8 cellular contexts compared by ENCODE assay signal in the genomic region with DNA sequence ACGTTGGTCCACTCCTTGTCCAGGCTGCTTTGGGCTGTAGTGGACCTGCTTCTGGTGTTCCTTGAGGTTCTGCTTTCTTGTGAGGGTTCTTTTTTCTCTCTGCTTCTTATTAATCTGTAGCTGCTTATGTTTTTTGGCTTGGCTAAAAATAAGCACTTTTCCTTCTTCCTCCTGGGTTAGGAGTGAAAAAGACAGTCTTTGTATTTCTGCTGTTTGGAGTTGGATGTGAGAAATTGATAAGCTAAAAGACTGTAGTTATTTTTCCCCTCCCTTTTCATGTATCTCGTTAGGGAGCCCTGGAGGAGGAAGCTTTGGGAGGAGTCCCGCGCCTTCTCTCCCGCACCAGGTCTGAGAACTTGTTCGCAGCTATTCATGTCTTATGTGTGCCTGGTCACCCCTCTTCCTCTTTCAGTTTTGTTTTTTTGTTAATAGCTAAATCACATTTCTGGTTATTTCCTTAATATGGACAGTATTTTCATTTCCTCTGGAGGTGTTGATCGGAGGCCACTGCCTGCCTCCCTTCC.
DNase-seq lines count a peak whose midpoint lies in the region; ATAC-seq, FAIRE-seq and TF ChIP-seq lines count a peak whose summit lies in the region.
"Had no signal": no experiment of that assay in that cellular context is flagged by ENCODE, and none has a peak within 500 bp of the region (broad histone marks: within the 10 kb centered on the region; RNA-seq: fewer than 3 reads in every experiment).

No MANE protein-coding gene starts in this region.

- CTCF ChIA-PET in GM12878 (lab: Yijun Ruan, JAX): interaction anchor here (0.6 to 2.8 kb wide), 9 partner anchors 12 to 284 kb away, joined by 3 to 18 read pairs (median 5); no protein-coding TSS in a partner anchor

- SMC1A ChIA-PET in GM12878 (lab: Charles Lee; ENCODE audit: uncharacterized antibody, unreplicated experiment): interaction anchor here (0.8 to 3.4 kb wide), 17 partner anchors 9 to 76 kb away, joined by 3 to 22 read pairs (median 4); no protein-coding TSS in a partner anchor

- no peaks in the 10 kb centered on the region for H4K20me1 ChIP-seq in GM12878 (ENCODE audit: control insufficient read depth, insufficient read depth)

- no peak for TF ChIP-seq EP300 in GM12878 (IDR thresholded peaks at IDR 0.05; ENCODE audit: borderline replicate concordance in 1 of 2, control insufficient read depth in 1 of 2, low read depth in 2 of 2, low read length in 2 of 2)

- H3K79me2 ChIP-seq in GM12878 (ENCODE audit: control insufficient read depth, insufficient read depth, low read length): peaks cover 15% of the 10 kb centered on the region

- RAD21 ChIA-PET in GM12878 (lab: Charles Lee; ENCODE audit: unreplicated experiment): interaction anchor here (0.6 to 3.9 kb wide), 9 partner anchors 9 to 430 kb away, joined by 3 to 20 read pairs (median 5); no protein-coding TSS in a partner anchor

- H3K9me3 ChIP-seq in GM12878 (replicated peaks; ENCODE audit: control insufficient read depth, insufficient read depth, low read length) (no peaks in the 10 kb centered on the region), spleen (no peaks in the 10 kb centered on the region)

- peak overlapping the region; percentile 18; the same call in 1 of the 2 replicates for H3K4me3 ChIP-seq in GM12878
- peak overlapping the region in 2 of 8 donors; percentile 17 to 47 for H3K4me3 ChIP-seq in spleen

- TF ChIP-seq POLR2A in GM12878 (IDR thresholded peaks at IDR 0.05; ENCODE audit: low read depth, low read length) (no peak), spleen (IDR thresholded peaks at IDR 0.05) (no peak)

- FAIRE-seq in GM12878 (lab: Jason Lieb, UNC): peak; percentile 84

- BruUV-seq in GM12878 (replicated peaks; lab: Mats Ljungman, UMichigan): no TSS peak

- H3K4me1 ChIP-seq in GM12878 (ENCODE audit: control insufficient read depth, insufficient read depth, low read length) (peaks cover 42% of the 10 kb centered on the region), spleen (peaks cover 15 to 95% (median 70%) of the 10 kb centered on the region in 6 donors)

- H3K4me2 ChIP-seq in GM12878 (ENCODE audit: control insufficient read depth, insufficient read depth): peak overlapping the region; percentile 78

- peak; percentile 39 for ATAC-seq in GM18907 (IDR thresholded peaks at IDR 0.05; ENCODE audit: unreplicated experiment)
- ATAC-seq in GM12878: peak; percentile 51
- ATAC-seq in GM19324 (IDR thresholded peaks at IDR 0.05; ENCODE audit: low FRiP score, unreplicated experiment): no peak

- H3K36me3 ChIP-seq in GM12878 (ENCODE audit: control insufficient read depth in 2 of 2, insufficient read depth in 2 of 2, low read length in 1 of 2) (no peaks in the 10 kb centered on the region; a peak in 1 of 4 replicates), spleen (no peaks in the 10 kb centered on the region)

- TF ChIP-seq RAD21 in GM12878 (IDR thresholded peaks at IDR 0.05; ENCODE audit: insufficient read depth, low read depth, low read length): no peak

- H3K9ac ChIP-seq in GM12878 (ENCODE audit: control insufficient read depth, insufficient read depth, low read length): 0 out of 2 replicates have a peak overlapping the region, but pooled peaks have one; percentile 16

- intact Hi-C loops in GM12878 (cut with micrococcal nuclease; ENCODE audit: unreplicated experiment): no loop called here
- intact Hi-C loops in spleen (cut with DNase I; ENCODE audit: low total_unique reads): no loop called here

- H3K27ac ChIP-seq in GM12878 (ENCODE audit: control insufficient read depth, insufficient read depth): peak overlapping the region; percentile 53
- H3K27ac ChIP-seq in spleen: peak overlapping the region in 7 of 8 donors; percentile 55 to 87 (median 76)

- POLR2A ChIA-PET in GM12878 (lab: Charles Lee): interaction anchor here (0.7 to 2.0 kb wide), 9 partner anchors 12 to 80 kb away, joined by 3 to 7 read pairs (median 4); a partner anchor contains a TSS

- in situ Hi-C loops in KBM-7 (cut with MboI; ENCODE audit: low pct_unique_long_range_greater_than_20kb, low sequenced_read_pairs): no loop called here
- in situ Hi-C loops in GM12878 (cut with MboI): no loop called here
- in situ Hi-C loops in G401 (cut with HindIII; ENCODE audit: low sequenced_read_pairs): no loop called here

- peak overlapping the region; percentile 24 for H2AFZ ChIP-seq in GM12878 (ENCODE audit: control insufficient read depth, low read depth, low read length)

- WGBS in GM12878 (ENCODE audit: insufficient coverage, insufficient replicate concordance, low lambda C conversion rate, missing lambda C conversion rate): 16% methylated on average over 7 of the region's 7 CpGs
- 21 to 37% (median 26%) methylated on average over 7 of the region's 7 CpGs for WGBS in spleen, 5 donors

- DNase-seq in KBM-7: peak; percentile 69
- no peak for DNase-seq in GM12878 (ENCODE audit: low read depth, low spot score)
- DNase-seq in spleen: no peak
- DNase-seq in G401 (ENCODE audit: low spot score): no peak
- DNase-seq in SHP77 (lab: John Stamatoyannopoulos, UW): no peak
- DNase-seq: RPMI8226 had no signal

- H3K27me3 ChIP-seq in GM12878 (replicated peaks in 1 of 2; ENCODE audit: control insufficient read depth in 2 of 2, insufficient read depth in 2 of 2, low read length in 1 of 2) (no peaks in the 10 kb centered on the region), spleen (replicated peaks in 1 of 7) (no peaks in the 10 kb centered on the region)

- TF ChIP-seq CTCF in GM12878 (IDR thresholded peaks at IDR 0.05 in 2 of 3, conservative IDR thresholded peaks at IDR 0.05 in 1 of 3; ENCODE audit: control insufficient read depth in 2 of 3, extremely low read depth in 1 of 3, insufficient read depth in 1 of 3, low read depth in 3 of 3, low read length in 3 of 3) (no peak), spleen (IDR thresholded peaks at IDR 0.05 in 8 of 11, conservative IDR thresholded peaks at IDR 0.05 in 3 of 11) (no peak)

TF ChIP-seq in GM12878, 131 proteins besides CTCF, POLR2A, EP300 and RAD21 (continues in another document):
- 0 out of 2 replicates have a peak, but pooled peaks have one; percentile 24 for TF ChIP-seq EED (IDR thresholded peaks at IDR 0.05; ENCODE audit: low read depth)
- no peak for TF ChIP-seq WRNIP1 (IDR thresholded peaks at IDR 0.05; ENCODE audit: borderline replicate concordance, low read depth, low read length)
- peak; percentile 67 for TF ChIP-seq IKZF1 (conservative IDR thresholded peaks at IDR 0.05)
- TF ChIP-seq, protein P1, sequence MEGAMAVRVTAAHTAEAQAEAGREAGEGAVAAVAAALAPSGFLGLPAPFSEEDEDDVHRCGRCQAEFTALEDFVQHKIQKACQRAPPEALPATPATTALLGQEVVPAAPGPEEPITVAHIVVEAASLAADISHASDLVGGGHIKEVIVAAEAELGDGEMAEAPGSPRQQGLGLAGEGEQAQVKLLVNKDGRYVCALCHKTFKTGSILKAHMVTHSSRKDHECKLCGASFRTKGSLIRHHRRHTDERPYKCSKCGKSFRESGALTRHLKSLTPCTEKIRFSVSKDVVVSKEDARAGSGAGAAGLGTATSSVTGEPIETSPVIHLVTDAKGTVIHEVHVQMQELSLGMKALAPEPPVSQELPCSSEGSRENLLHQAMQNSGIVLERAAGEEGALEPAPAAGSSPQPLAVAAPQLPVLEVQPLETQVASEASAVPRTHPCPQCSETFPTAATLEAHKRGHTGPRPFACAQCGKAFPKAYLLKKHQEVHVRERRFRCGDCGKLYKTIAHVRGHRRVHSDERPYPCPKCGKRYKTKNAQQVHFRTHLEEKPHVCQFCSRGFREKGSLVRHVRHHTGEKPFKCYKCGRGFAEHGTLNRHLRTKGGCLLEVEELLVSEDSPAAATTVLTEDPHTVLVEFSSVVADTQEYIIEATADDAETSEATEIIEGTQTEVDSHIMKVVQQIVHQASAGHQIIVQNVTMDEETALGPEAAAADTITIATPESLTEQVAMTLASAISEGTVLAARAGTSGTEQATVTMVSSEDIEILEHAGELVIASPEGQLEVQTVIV (IDR thresholded peaks at IDR 0.05; ENCODE audit: borderline replicate concordance, partially characterized antibody): peak; percentile 13
- TF ChIP-seq FOS (IDR thresholded peaks at IDR 0.05; ENCODE audit: borderline replicate concordance, extremely low read depth, insufficient read length): no peak
- TF ChIP-seq MTA2 (IDR thresholded peaks at IDR 0.05; ENCODE audit: low read depth): no peak; the same call in 1 of the 2 replicates
- no peak for TF ChIP-seq RCOR1 (conservative IDR thresholded peaks at IDR 0.05; ENCODE audit: low read depth, low read length)
- no peak for TF ChIP-seq SUPT20H (IDR thresholded peaks at IDR 0.05; ENCODE audit: borderline replicate concordance, control insufficient read depth, low read depth, low read length)
- no peak for TF ChIP-seq POU2F2 (IDR thresholded peaks at IDR 0.05; ENCODE audit: borderline replicate concordance, low read depth, low read length)
- TF ChIP-seq, protein P2, sequence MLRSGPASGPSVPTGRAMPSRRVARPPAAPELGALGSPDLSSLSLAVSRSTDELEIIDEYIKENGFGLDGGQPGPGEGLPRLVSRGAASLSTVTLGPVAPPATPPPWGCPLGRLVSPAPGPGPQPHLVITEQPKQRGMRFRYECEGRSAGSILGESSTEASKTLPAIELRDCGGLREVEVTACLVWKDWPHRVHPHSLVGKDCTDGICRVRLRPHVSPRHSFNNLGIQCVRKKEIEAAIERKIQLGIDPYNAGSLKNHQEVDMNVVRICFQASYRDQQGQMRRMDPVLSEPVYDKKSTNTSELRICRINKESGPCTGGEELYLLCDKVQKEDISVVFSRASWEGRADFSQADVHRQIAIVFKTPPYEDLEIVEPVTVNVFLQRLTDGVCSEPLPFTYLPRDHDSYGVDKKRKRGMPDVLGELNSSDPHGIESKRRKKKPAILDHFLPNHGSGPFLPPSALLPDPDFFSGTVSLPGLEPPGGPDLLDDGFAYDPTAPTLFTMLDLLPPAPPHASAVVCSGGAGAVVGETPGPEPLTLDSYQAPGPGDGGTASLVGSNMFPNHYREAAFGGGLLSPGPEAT (IDR thresholded peaks at IDR 0.05; ENCODE audit: low read depth): 0 out of 2 replicates have a peak, but pooled peaks have one; percentile 49
